In genomic region chr16:16232692-16233061, GRCh38 we compare ENCODE assay signal across 7 cellular contexts. TPM values are rescaled to one million over a fixed set of nuclear protein-coding genes. Genes with fewer than 3 reads are reported as not detected.
DNase-seq lines count a peak whose midpoint lies in the region; ATAC-seq lines count a peak whose summit lies in the region.
"Not testable (repeated sequence)": the region's sequence is repeated elsewhere in the genome, so short reads cannot be mapped to it uniquely, and the experiment has no call there.

No MANE protein-coding gene starts in this region.

- not testable (repeated sequence) for H3K27me3 Mint-ChIP-seq in activated T-cell treated with anti-CD3 and anti-CD28 coated beads, Interleukin-2, amount 50 U/mL, for 4 hours (ENCODE audit: low read depth); natural killer cell treated with Interleukin-12 subunit alpha and Interleukin-12 subunit beta and Interleukin-15 and Interleukin-18, amount 100 ng/mL, for 72 hours

- not testable (repeated sequence) for DNase-seq in activated T-cell treated with anti-CD3 and anti-CD28 coated beads, Interleukin-2, amount 50 U/mL, for 4 hours; Right ventricle myocardium superior; natural killer cell treated with Interleukin-12 subunit alpha and Interleukin-12 subunit beta and Interleukin-15 and Interleukin-18, amount 100 ng/mL, for 72 hours (ENCODE audit: low spot score)

- not testable (repeated sequence) for H3K4me3 Mint-ChIP-seq in activated T-cell treated with anti-CD3 and anti-CD28 coated beads, Interleukin-2, amount 50 U/mL, for 4 hours
- peak overlapping the region; percentile 68 for H3K4me3 Mint-ChIP-seq in natural killer cell treated with Interleukin-12 subunit alpha and Interleukin-12 subunit beta and Interleukin-15 and Interleukin-18, amount 100 ng/mL, for 72 hours

- ATAC-seq in GM18909 (IDR thresholded peaks at IDR 0.05; ENCODE audit: poor library complexity, unreplicated experiment): peak; percentile 48
- peak; percentile 50 for ATAC-seq in GM21515 (IDR thresholded peaks at IDR 0.05; ENCODE audit: unreplicated experiment)
- peak; percentile 38 for ATAC-seq in HG02981 (IDR thresholded peaks at IDR 0.05; ENCODE audit: unreplicated experiment)
- ATAC-seq in HG03460 (IDR thresholded peaks at IDR 0.05; ENCODE audit: unreplicated experiment): peak; percentile 32
- ATAC-seq in activated T-cell treated with anti-CD3 and anti-CD28 coated beads, Interleukin-2, amount 50 U/mL, for 4 hours: peak; percentile 48 to 52
- peak; percentile 70 for ATAC-seq in Right ventricle myocardium superior (ENCODE audit: poor library complexity)
- ATAC-seq in natural killer cell treated with Interleukin-12 subunit alpha and Interleukin-12 subunit beta and Interleukin-15 and Interleukin-18, amount 100 ng/mL, for 72 hours: peak in 1 of 2 donors; percentile 70

- H3K9me3 Mint-ChIP-seq in activated T-cell treated with anti-CD3 and anti-CD28 coated beads, Interleukin-2, amount 50 U/mL, for 4 hours; natural killer cell treated with Interleukin-12 subunit alpha and Interleukin-12 subunit beta and Interleukin-15 and Interleukin-18, amount 100 ng/mL, for 72 hours: not testable (repeated sequence)

- intact Hi-C loops in Right ventricle myocardium superior (cut with DNase I): not testable (repeated sequence)

- H3K4me1 Mint-ChIP-seq in activated T-cell treated with anti-CD3 and anti-CD28 coated beads, Interleukin-2, amount 50 U/mL, for 4 hours (ENCODE audit: low read depth); natural killer cell treated with Interleukin-12 subunit alpha and Interleukin-12 subunit beta and Interleukin-15 and Interleukin-18, amount 100 ng/mL, for 72 hours (ENCODE audit: low read depth in 2 of 2): not testable (repeated sequence)

- not testable (repeated sequence) for H3K27ac Mint-ChIP-seq in natural killer cell treated with Interleukin-12 subunit alpha and Interleukin-12 subunit beta and Interleukin-15 and Interleukin-18, amount 100 ng/mL, for 72 hours

- H3K36me3 Mint-ChIP-seq in activated T-cell treated with anti-CD3 and anti-CD28 coated beads, Interleukin-2, amount 50 U/mL, for 4 hours (ENCODE audit: insufficient read depth); natural killer cell treated with Interleukin-12 subunit alpha and Interleukin-12 subunit beta and Interleukin-15 and Interleukin-18, amount 100 ng/mL, for 72 hours: not testable (repeated sequence)

RNA-seq across cellular contexts. Expression of gene NOMO3, which starts 0.3 kb away (rescaled TPM):
- total RNA-seq in activated T-cell treated with anti-CD3 and anti-CD28 coated beads, Interleukin-2, amount 50 U/mL, for 4 hours: 10 to 100 TPM; 45.4 to 58.8 (median 58.2) TPM
- 32.9 TPM for total RNA-seq in Right ventricle myocardium superior
- 100 to 1,000 TPM in 1 of 2 donors, 10 to 100 TPM in 1; 85.8 to 104 TPM for total RNA-seq in natural killer cell treated with Interleukin-12 subunit alpha and Interleukin-12 subunit beta and Interleukin-15 and Interleukin-18, amount 100 ng/mL, for 72 hours

RNA-seq across cellular contexts. Expression of gene ABCC6, which starts 9.4 kb away (rescaled TPM):
- total RNA-seq in activated T-cell treated with anti-CD3 and anti-CD28 coated beads, Interleukin-2, amount 50 U/mL, for 4 hours: not detected
- total RNA-seq in Right ventricle myocardium superior: 1.5 TPM
- not detected for total RNA-seq in natural killer cell treated with Interleukin-12 subunit alpha and Interleukin-12 subunit beta and Interleukin-15 and Interleukin-18, amount 100 ng/mL, for 72 hours
